In genomic region chr14:50823763-50824636, GRCh38 we compare ENCODE assay signal across 9 cellular contexts. TPM values are rescaled to one million over a fixed set of nuclear protein-coding genes. Genes with fewer than 3 reads are reported as not detected.
DNase-seq lines count a peak whose midpoint lies in the region; ATAC-seq and TF ChIP-seq lines count a peak whose summit lies in the region.
"Had no signal": no experiment of that assay in that cellular context is flagged by ENCODE, and none has a peak within 500 bp of the region (broad histone marks: within the 10 kb centered on the region; RNA-seq: fewer than 3 reads in every experiment).

No MANE protein-coding gene starts in this region.

- peaks cover 18% of the 10 kb centered on the region for H3F3A ChIP-seq in GM23248 (ENCODE audit: insufficient read depth)

- peaks cover 16% of the 10 kb centered on the region for H3K36me3 Mint-ChIP-seq in memory B cell

- H3K4me2 ChIP-seq in GM23248 (ENCODE audit: unreplicated experiment) (peak overlapping the region; percentile 80), OCI-LY3 (ENCODE audit: low read length) (peak overlapping the region; percentile 99)

- in situ Hi-C loops in GM23248 (cut with MboI) (no loop called here), HAP-1 (cut with MboI; ENCODE audit: low sequenced_read_pairs) (no loop called here)

- no peaks in the 10 kb centered on the region for H3K36me3 ChIP-seq in GM23248 (ENCODE audit: low read depth)
- peaks cover 58% of the 10 kb centered on the region for H3K36me3 ChIP-seq in OCI-LY3 (replicated peaks; ENCODE audit: low read depth, low read length)
- peaks cover 4% of the 10 kb centered on the region; the same call in 1 of the 2 replicates for H3K36me3 ChIP-seq in HAP-1 (replicated peaks)
- H3K36me3 ChIP-seq in tibial artery = no peaks in the 10 kb centered on the region

- H3K79me2 ChIP-seq in GM23248 (ENCODE audit: insufficient read depth) (peaks cover 100% of the 10 kb centered on the region), OCI-LY3 (ENCODE audit: low read length) (peaks cover 98% of the 10 kb centered on the region)

- TF ChIP-seq CTCF in OCI-LY3 (IDR thresholded peaks at IDR 0.05; ENCODE audit: low read depth, low read length) = no peak
- TF ChIP-seq CTCF in tibial artery (IDR thresholded peaks at IDR 0.05) = no peak

- no peaks in the 10 kb centered on the region for H3K9me2 ChIP-seq in GM23248 (ENCODE audit: insufficient read depth)

- H3K27me3 ChIP-seq in GM23248 (replicated peaks; ENCODE audit: insufficient read depth) = no peaks in the 10 kb centered on the region
- no peaks in the 10 kb centered on the region for H3K27me3 ChIP-seq in OCI-LY3 (ENCODE audit: low read depth, low read length)
- H3K27me3 ChIP-seq in HAP-1 (ENCODE audit: low read depth) = no peaks in the 10 kb centered on the region
- no peaks in the 10 kb centered on the region for H3K27me3 ChIP-seq in tibial artery

- H3K9me3 Mint-ChIP-seq in memory B cell = no peaks in the 10 kb centered on the region

- peaks cover 12% of the 10 kb centered on the region for H4K20me1 ChIP-seq in GM23248 (ENCODE audit: insufficient read depth)
- H4K20me1 ChIP-seq in OCI-LY3 (ENCODE audit: insufficient read depth, low read length) = peaks cover 84% of the 10 kb centered on the region

- ATAC-seq in GM18861 (IDR thresholded peaks at IDR 0.05; ENCODE audit: unreplicated experiment) (peak; percentile 75), memory B cell (ENCODE audit: low read depth) (peak; percentile 64), SK-N-SH treated with all-trans-retinoic acid at 6 μM for 48 hours (no peak)

- WGBS in GM23248 (ENCODE audit: low coverage in 1 of 2, low lambda C conversion rate in 2 of 2, missing lambda C conversion rate in 2 of 2), 2 experiments = 93 to 94% methylated on average over 10 of the region's 10 CpGs

- H2AFZ ChIP-seq in GM23248 = 0 out of 2 replicates have a peak overlapping the region, but pooled peaks have one; percentile 62
- no peak overlapping the region for H2AFZ ChIP-seq in OCI-LY3 (ENCODE audit: low read depth, low read length)

- H3K9me3 ChIP-seq in GM23248 (ENCODE audit: low read depth) (no peaks in the 10 kb centered on the region), OCI-LY3 (ENCODE audit: insufficient read depth, low read length) (no peaks in the 10 kb centered on the region), HAP-1 (no peaks in the 10 kb centered on the region), tibial artery (no peaks in the 10 kb centered on the region)

- intact Hi-C loops in tibial artery (cut with DNase I; ENCODE audit: low total_unique reads) = loop anchor here (5.0 kb wide), 1 partner anchor 317 kb away; no protein-coding TSS in a partner anchor

- H3K27ac Mint-ChIP-seq in memory B cell = peak overlapping the region; percentile 97

- peaks cover 21% of the 10 kb centered on the region for H3K4me1 ChIP-seq in GM23248 (ENCODE audit: insufficient read depth)
- H3K4me1 ChIP-seq in OCI-LY3 (ENCODE audit: low read length) = peaks cover 76% of the 10 kb centered on the region
- H3K4me1 ChIP-seq in HAP-1 = peaks cover 42% of the 10 kb centered on the region
- peaks cover 0 to 21% (median 5%) of the 10 kb centered on the region in 4 donors for H3K4me1 ChIP-seq in tibial artery

- H3K4me1 Mint-ChIP-seq in memory B cell = peaks cover 70% of the 10 kb centered on the region

- H3K4me3 Mint-ChIP-seq in memory B cell = peak overlapping the region; percentile 77

- H3K9ac ChIP-seq in GM23248 (peak overlapping the region; percentile 25; the same call in 1 of the 2 replicates), OCI-LY3 (ENCODE audit: low read length) (peak overlapping the region; percentile 72)

- DNase-seq in GM23248 (no peak), memory B cell (ENCODE audit: low spot score in 2 of 2) (peak in 1 of 2 donors; percentile 43), HAP-1 (ENCODE audit: low spot score in 2 of 2) (no peak), tibial artery (no peak), SW480 (ENCODE audit: low spot score) (no peak)

- H3K27me3 Mint-ChIP-seq in memory B cell = no peaks in the 10 kb centered on the region

- H3K27ac ChIP-seq in GM23248 = peak overlapping the region; percentile 37
- peak overlapping the region; percentile 96 for H3K27ac ChIP-seq in OCI-LY3 (ENCODE audit: low read length)
- no peak overlapping the region for H3K27ac ChIP-seq in tibial artery
- H3K27ac ChIP-seq: SK-N-MC had no signal

- peak overlapping the region; percentile 37 for H3K4me3 ChIP-seq in GM23248
- peak overlapping the region; percentile 73 for H3K4me3 ChIP-seq in OCI-LY3 (ENCODE audit: low read length)
- H3K4me3 ChIP-seq in HAP-1 = no peak overlapping the region
- no peak overlapping the region for H3K4me3 ChIP-seq in tibial artery
- H3K4me3 ChIP-seq: SK-N-MC had no signal

TF ChIP-seq in SK-N-SH treated with all-trans-retinoic acid at 6 μM for 48 hours, 23 proteins besides CTCF, POLR2A, EP300 and RAD21:
- TF ChIP-seq POU6F1 (CRISPR knock-in tag; IDR thresholded peaks at IDR 0.05; ENCODE audit: borderline replicate concordance, low read depth) (no peak), CSRNP3 (CRISPR knock-in tag; IDR thresholded peaks at IDR 0.05) (no peak), ARNTL (CRISPR knock-in tag; IDR thresholded peaks at IDR 0.05; ENCODE audit: borderline replicate concordance, low read depth) (no peak), SNAI2 (CRISPR knock-in tag; IDR thresholded peaks at IDR 0.05) (no peak), ESRRG (CRISPR knock-in tag; IDR thresholded peaks at IDR 0.05) (no peak), ISL1 (CRISPR knock-in tag; IDR thresholded peaks at IDR 0.05) (no peak), GLIS3 (CRISPR knock-in tag; IDR thresholded peaks at IDR 0.05) (no peak), PATZ1 (CRISPR knock-in tag; IDR thresholded peaks at IDR 0.05; ENCODE audit: borderline replicate concordance) (no peak), ZNF70 (CRISPR knock-in tag; IDR thresholded peaks at IDR 0.05) (no peak)

RNA-seq across cellular contexts. Expression of gene NIN, which starts 7.0 kb away (rescaled TPM):
- total RNA-seq in GM23248 (2014; rRNA removed; shearing (Covaris generic)) = 28.7 and 33.3 TPM in 2 replicates
- 16.2 and 17.0 TPM in 2 replicates for polyA plus RNA-seq in GM23248 (2016; fragmentation: Nextera tagmentation; extraction: Ambion mirVana)

RNA-seq across cellular contexts. Expression of gene ABHD12B, which starts 47.9 kb away (rescaled TPM):
- not detected in 2 replicates for total RNA-seq in GM23248 (2014; rRNA removed; shearing (Covaris generic))
- 0.31 TPM in 1 of 2 replicates, not detected in the other for polyA plus RNA-seq in GM23248 (2016; fragmentation: Nextera tagmentation; extraction: Ambion mirVana)

Comparison
In these comparisons a context has a peak if more than half of its experiments do, and no peak if none do; other contexts are left out.
1. H3K27ac ChIP-seq: peak in GM23248 (single experiment) and OCI-LY3 (single experiment); none in tibial artery (0 of 2).
2. H3K4me3 ChIP-seq: peak in GM23248 (single experiment) and OCI-LY3 (single experiment); none in HAP-1 (single experiment) and tibial artery (0 of 2).